12 cellular contexts compared by ENCODE assay signal in genomic region chr21:38780879-38781278, GRCh38. TPM values are rescaled to one million over a fixed set of nuclear protein-coding genes. Genes with fewer than 3 reads are reported as not detected.
A peak's percentile ranks its signal among the peaks of the same experiment; 100 is the strongest.
DNase-seq lines count a peak whose midpoint lies in the region; ATAC-seq and TF ChIP-seq lines count a peak whose summit lies in the region.
"Had no signal": no experiment of that assay in that cellular context is flagged by ENCODE, and none has a peak within 500 bp of the region (broad histone marks: within the 10 kb centered on the region; RNA-seq: fewer than 3 reads in every experiment).

No MANE protein-coding gene starts in this region.

- TSS peak; percentile 51 for BruUV-seq in Calu3 (replicated peaks; lab: Mats Ljungman, UMichigan)

- H3K4me1 Mint-ChIP-seq in Calu3 (ENCODE audit: low read depth, unreplicated experiment) = peaks cover 32% of the 10 kb centered on the region
- peaks cover 45% of the 10 kb centered on the region for H3K4me1 Mint-ChIP-seq in activated T-helper 2 cell treated with anti-CD3 and anti-CD28 coated beads, Interferon-gamma antibody, Interleukin-2, Interleukin-4, amounts not matched to agents 10 μg/mL and 5 μg/mL and 100 μg/mL, durations not matched to agents 14 hours and 24 hours and 36 hours (ENCODE audit: low read depth)

- no peaks in the 10 kb centered on the region for H3K27me3 Mint-ChIP-seq in Calu3 (ENCODE audit: unreplicated experiment)
- no peaks in the 10 kb centered on the region for H3K27me3 Mint-ChIP-seq in activated T-helper 2 cell treated with anti-CD3 and anti-CD28 coated beads, Interferon-gamma antibody, Interleukin-2, Interleukin-4, amounts not matched to agents 10 μg/mL and 5 μg/mL and 100 μg/mL, durations not matched to agents 14 hours and 24 hours and 36 hours (ENCODE audit: low read depth)

- peak overlapping the region; percentile 79 for H3K27ac Mint-ChIP-seq in Calu3 (ENCODE audit: unreplicated experiment)
- H3K27ac Mint-ChIP-seq in activated T-helper 2 cell treated with anti-CD3 and anti-CD28 coated beads, Interferon-gamma antibody, Interleukin-2, Interleukin-4, amounts not matched to agents 10 μg/mL and 5 μg/mL and 100 μg/mL, durations not matched to agents 14 hours and 24 hours and 36 hours = peak overlapping the region; percentile 70

- peaks cover 11% of the 10 kb centered on the region for H3K36me3 Mint-ChIP-seq in Calu3 (ENCODE audit: insufficient read depth, unreplicated experiment)
- H3K36me3 Mint-ChIP-seq in activated T-helper 2 cell treated with anti-CD3 and anti-CD28 coated beads, Interferon-gamma antibody, Interleukin-2, Interleukin-4, amounts not matched to agents 10 μg/mL and 5 μg/mL and 100 μg/mL, durations not matched to agents 14 hours and 24 hours and 36 hours (ENCODE audit: low read depth) = peaks cover 32% of the 10 kb centered on the region

- no peak overlapping the region for H3K4me3 Mint-ChIP-seq in Calu3 (ENCODE audit: low read depth, unreplicated experiment)
- peak overlapping the region; percentile 23 for H3K4me3 Mint-ChIP-seq in activated T-helper 2 cell treated with anti-CD3 and anti-CD28 coated beads, Interferon-gamma antibody, Interleukin-2, Interleukin-4, amounts not matched to agents 10 μg/mL and 5 μg/mL and 100 μg/mL, durations not matched to agents 14 hours and 24 hours and 36 hours (ENCODE audit: low read depth)
- H3K4me3 Mint-ChIP-seq: CD4-positive, CD25-positive, alpha-beta regulatory T cell had no signal

- intact Hi-C loops in Calu3 (cut with micrococcal nuclease; ENCODE audit: unreplicated experiment) = no loop called here
- intact Hi-C loops in activated T-helper 2 cell treated with anti-CD3 and anti-CD28 coated beads, Interferon-gamma antibody, Interleukin-2, Interleukin-4, amounts not matched to agents 10 μg/mL and 5 μg/mL and 100 μg/mL, durations not matched to agents 14 hours and 24 hours and 36 hours (cut with micrococcal nuclease) = loop anchor here (1.0 to 2.0 kb wide), 3 partner anchors 14 to 58 kb away; partner anchors contain the start of gene ETS2
- intact Hi-C loops in sciatic nerve (cut with DNase I) = no loop called here

- no peak for TF ChIP-seq CTCF in Calu3 (IDR thresholded peaks at IDR 0.05; ENCODE audit: unreplicated experiment)

- CTCF ChIA-PET in Calu3 (lab: Charles Lee) = no interaction called here

- no peak for DNase-seq in Calu3
- DNase-seq in activated T-helper 2 cell treated with anti-CD3 and anti-CD28 coated beads, Interferon-gamma antibody, Interleukin-2, Interleukin-4, amounts not matched to agents 10 μg/mL and 5 μg/mL and 100 μg/mL, durations not matched to agents 14 hours and 24 hours and 36 hours (ENCODE audit: low spot score) = peak; percentile 20
- no peak for DNase-seq in sciatic nerve (ENCODE audit: low spot score)
- DNase-seq in SKM-1 treated with dmso at 0.1 percent for 144 hours (lab: John Stamatoyannopoulos, UW; ENCODE audit: unreplicated experiment) = no peak
- no peak for DNase-seq in NCI-H524 (lab: John Stamatoyannopoulos, UW)
- DNase-seq: activated CD4-positive, alpha-beta T cell treated with anti-CD3 and anti-CD28 coated beads, Interleukin-2, amount 50 U/mL, for 1 hour; caudate nucleus; lower lobe of right lung had no signal

- ATAC-seq in GM19351 (IDR thresholded peaks at IDR 0.05; ENCODE audit: unreplicated experiment) = peak; percentile 87
- peak; percentile 75 for ATAC-seq in HG03135 (IDR thresholded peaks at IDR 0.05; ENCODE audit: unreplicated experiment)
- ATAC-seq in HG03280 (IDR thresholded peaks at IDR 0.05; ENCODE audit: unreplicated experiment) = no peak
- ATAC-seq in sciatic nerve = no peak
- ATAC-seq: lower lobe of right lung had no signal

- no peaks in the 10 kb centered on the region for H3K9me3 Mint-ChIP-seq in Calu3 (ENCODE audit: low read depth, unreplicated experiment)
- H3K9me3 Mint-ChIP-seq in activated T-helper 2 cell treated with anti-CD3 and anti-CD28 coated beads, Interferon-gamma antibody, Interleukin-2, Interleukin-4, amounts not matched to agents 10 μg/mL and 5 μg/mL and 100 μg/mL, durations not matched to agents 14 hours and 24 hours and 36 hours = peaks cover 52% of the 10 kb centered on the region

RNA-seq across cellular contexts. Expression of gene ETS2, which starts 24.9 kb away (rescaled TPM):
- total RNA-seq in Calu3 (2022) (49.9 and 63.3 TPM in 2 replicates), sciatic nerve (139 TPM)
- 62.8 and 63.9 TPM in 2 replicates for total RNA-seq in activated T-helper 2 cell treated with anti-CD3 and anti-CD28 coated beads, Interferon-gamma antibody, Interleukin-2, Interleukin-4, amounts not matched to agents 10 μg/mL and 5 μg/mL and 100 μg/mL, durations not matched to agents 14 hours and 24 hours and 36 hours

Comparison
In these comparisons a context has a peak if more than half of its experiments do, and no peak if none do; other contexts are left out.
1. ATAC-seq: peak in GM19351 (single experiment) and HG03135 (single experiment); none in HG03280 (single experiment) and sciatic nerve (single experiment).